In genomic region chr13:51041710-51042109, GRCh38 we compare ENCODE assay signal across 15 cellular contexts.
"Had no signal": no experiment of that assay in that cellular context is flagged by ENCODE, and none has a peak within 500 bp of the region (broad histone marks: within the 10 kb centered on the region; RNA-seq: fewer than 3 reads in every experiment).

No MANE protein-coding gene starts in this region.

- H3K9ac ChIP-seq: SK-N-SH had no signal

- H3K27ac ChIP-seq: RWPE1 had no signal

- DNase-seq: IMR-90; Karpas-422; KG1; MG63; NCI-H187; NCI-H2029; NCI-H345; NCI-H526; NK-92 treated with Interleukin-12 subunit alpha and Interleukin-12 subunit beta, amount 100 ng/mL, for 24 hours; PC-3; SHP77; SK-N-SH had no signal

- H3K4me3 ChIP-seq: MG63 had no signal

- H3K9me3 ChIP-seq: MG63, SK-N-SH had no signal

- FAIRE-seq: HepG2 had no signal

- H3K36me3 ChIP-seq: MG63 had no signal

- H3K4me2 ChIP-seq: SK-N-SH had no signal

- H3K27me3 ChIP-seq: MG63 had no signal

- ATAC-seq: HepG2, Panc1, PC-3 had no signal
